Comparison of ENCODE assay signal across 22 cellular contexts in the genomic region with DNA sequence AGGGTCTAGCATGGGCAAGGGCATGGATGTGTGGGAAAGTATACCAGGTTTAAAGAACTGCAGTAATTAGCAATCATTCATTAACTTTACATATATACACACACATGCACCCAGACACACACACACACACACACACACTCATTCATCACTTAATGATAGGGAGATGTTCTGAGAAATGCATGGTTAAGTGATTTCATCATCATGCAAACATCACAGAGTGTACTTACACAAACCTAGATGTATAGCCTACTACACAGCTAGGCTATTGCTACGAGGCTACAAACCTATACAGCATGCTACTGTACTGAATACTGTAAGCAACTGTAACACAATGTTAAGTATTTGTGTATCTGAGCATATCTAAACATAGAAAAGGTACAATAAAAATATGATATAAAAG.
"Had no signal": no experiment of that assay in that cellular context is flagged by ENCODE, and none has a peak within 500 bp of the region (broad histone marks: within the 10 kb centered on the region; RNA-seq: fewer than 3 reads in every experiment).

No MANE protein-coding gene starts in this region.

- H3K9me3 ChIP-seq: prostate gland, right atrium auricular region, tibial nerve, vagina had no signal

- H3K36me3 ChIP-seq: prostate gland, right atrium auricular region, tibial nerve, vagina had no signal

- H3K4me1 ChIP-seq: prostate gland, vagina had no signal

- H3K27ac ChIP-seq: foreskin keratinocyte, prostate gland, tibial nerve, vagina had no signal

- ATAC-seq: activated CD8-positive, alpha-beta memory T cell treated with anti-CD3 and anti-CD28 coated beads, Interleukin-2, amount 10 ng/mL, durations not matched to agents 7 days and 5 days; activated T-helper 17 cell treated with anti-CD3 and anti-CD28 coated beads, Interleukin-2, amount 50 U/mL, for 72 hours; effector memory CD8-positive, alpha-beta T cell; left lobe of liver had no signal

- DNase-seq: activated CD4-positive, alpha-beta memory T cell treated with anti-CD3 and anti-CD28 coated beads, Interleukin-2, amount 10 ng/mL, durations not matched to agents 7 days and 5 days; activated CD4-positive, alpha-beta T cell treated with anti-CD3 and anti-CD28 coated beads for 48 hours; activated CD4-positive, CD25-positive, alpha-beta regulatory T cell; activated CD8-positive, alpha-beta memory T cell treated with anti-CD3 and anti-CD28 coated beads, Interleukin-2, amount 10 ng/mL, durations not matched to agents 7 days and 5 days; activated naive CD4-positive, alpha-beta T cell; activated naive CD8-positive, alpha-beta T cell treated with anti-CD3 and anti-CD28 coated beads for 36 hours; dermis blood vessel endothelial cell; effector memory CD8-positive, alpha-beta T cell; glutamatergic neuron; hypothalamus; kidney; stimulated activated CD4-positive, alpha-beta T cell treated with anti-CD3 and anti-CD28 coated beads, Interleukin-15, amount 100 ng/mL, for 24 hours; stimulated activated CD4-positive, alpha-beta T cell treated with anti-CD3 and anti-CD28 coated beads, Interleukin-2, amount 100 ng/mL, for 48 hours; T-helper 9 cell had no signal

- H3K27me3 ChIP-seq: foreskin keratinocyte, right atrium auricular region, tibial nerve, vagina had no signal

- H3K4me3 ChIP-seq: prostate gland, right atrium auricular region, skin epidermis, tibial nerve, vagina had no signal
